In genomic region chr6:20454201-20454824, GRCh38 we compare ENCODE assay signal across 14 cellular contexts. TPM values are rescaled to one million over a fixed set of nuclear protein-coding genes. Genes with fewer than 3 reads are reported as not detected.
A peak's percentile ranks its signal among the peaks of the same experiment; 100 is the strongest.
DNase-seq lines count a peak whose midpoint lies in the region; ATAC-seq, FAIRE-seq and TF ChIP-seq lines count a peak whose summit lies in the region.
"Had no signal": no experiment of that assay in that cellular context is flagged by ENCODE, and none has a peak within 500 bp of the region (broad histone marks: within the 10 kb centered on the region; RNA-seq: fewer than 3 reads in every experiment).

No MANE protein-coding gene starts in this region.

- H3K27ac Mint-ChIP-seq in activated naive CD8-positive, alpha-beta T cell treated with anti-CD3 and anti-CD28 coated beads, Interleukin-2, amount 50 U/mL, for 24 hours: no peak overlapping the region
- no peak overlapping the region for H3K27ac Mint-ChIP-seq in activated naive CD8-positive, alpha-beta T cell treated with anti-CD3 and anti-CD28 coated beads for 36 hours
- H3K27ac Mint-ChIP-seq: activated T-helper 17 cell treated with anti-CD3 and anti-CD28 coated beads, Interleukin-2, amount 50 U/mL, for 72 hours; stimulated activated naive CD8-positive, alpha-beta T cell treated with anti-CD3 and anti-CD28 coated beads, Interleukin-15, amount 100 ng/mL, for 72 hours had no signal

- H3K4me3 ChIP-seq in Loucy (ENCODE audit: low read length, poor library complexity, severe bottlenecking): no peak overlapping the region
- no peak overlapping the region for H3K4me3 ChIP-seq in GM12878
- H3K4me3 ChIP-seq in neutrophil (ENCODE audit: low read depth in 1 of 2, low read length in 1 of 2): no peak overlapping the region
- no peak overlapping the region for H3K4me3 ChIP-seq in heart left ventricle
- H3K4me3 ChIP-seq: ascending aorta had no signal

- no peak for TF ChIP-seq POLR2A in GM12878 (IDR thresholded peaks at IDR 0.05; ENCODE audit: low read depth, low read length)
- no peak for TF ChIP-seq POLR2A in heart left ventricle (IDR thresholded peaks at IDR 0.05)

- CTCF ChIA-PET in GM12878 (lab: Yijun Ruan, JAX): interaction anchor here (0.7 kb wide), 1 partner anchor 50 kb away, joined by 3 read pairs; no protein-coding TSS in a partner anchor

- peaks cover 35% of the 10 kb centered on the region for H3K4me1 Mint-ChIP-seq in activated naive CD8-positive, alpha-beta T cell treated with anti-CD3 and anti-CD28 coated beads, Interleukin-2, amount 50 U/mL, for 24 hours
- peaks cover 36% of the 10 kb centered on the region for H3K4me1 Mint-ChIP-seq in activated naive CD8-positive, alpha-beta T cell treated with anti-CD3 and anti-CD28 coated beads for 36 hours
- H3K4me1 Mint-ChIP-seq: activated T-helper 17 cell treated with anti-CD3 and anti-CD28 coated beads, Interleukin-2, amount 50 U/mL, for 72 hours had no signal

- peaks cover 13% of the 10 kb centered on the region; the same call in 1 of the 2 replicates for H3F3A ChIP-seq in Loucy (ENCODE audit: low read depth)

- H3K9ac ChIP-seq in Loucy (ENCODE audit: low read depth, low read length, poor library complexity, severe bottlenecking) (peak overlapping the region; percentile 47), GM12878 (ENCODE audit: control insufficient read depth, insufficient read depth, low read length) (no peak overlapping the region)

- TF ChIP-seq CTCF in Loucy (conservative IDR thresholded peaks at IDR 0.05; ENCODE audit: low read length) (peak; percentile 45), GM12878 (IDR thresholded peaks at IDR 0.05 in 2 of 3, conservative IDR thresholded peaks at IDR 0.05 in 1 of 3; ENCODE audit: control insufficient read depth in 2 of 3, extremely low read depth in 1 of 3, insufficient read depth in 1 of 3, low read depth in 3 of 3, low read length in 3 of 3) (no peak), neutrophil (IDR thresholded peaks at IDR 0.05) (no peak), heart left ventricle (IDR thresholded peaks at IDR 0.05) (no peak)

- H3K4me2 ChIP-seq in Loucy (ENCODE audit: low read depth, low read length, poor library complexity, severe bottlenecking) (peak overlapping the region; percentile 42), GM12878 (ENCODE audit: control insufficient read depth, insufficient read depth) (no peak overlapping the region)

- H3K4me1 ChIP-seq in Loucy (ENCODE audit: insufficient read depth, low read length, poor library complexity, severe bottlenecking) (peaks cover 58% of the 10 kb centered on the region), GM12878 (ENCODE audit: control insufficient read depth, insufficient read depth, low read length) (no peaks in the 10 kb centered on the region), neutrophil (ENCODE audit: control insufficient read depth in 1 of 2, insufficient read depth in 1 of 2, low read depth in 1 of 2, low read length in 1 of 2) (peaks cover 9 to 12% of the 10 kb centered on the region in 2 experiments), heart left ventricle (peaks cover 0 to 35% (median 7%) of the 10 kb centered on the region in 12 donors)

- peak; percentile 28; the same call in 1 of the 2 replicates for TF ChIP-seq RAD21 in GM12878 (IDR thresholded peaks at IDR 0.05; ENCODE audit: insufficient read depth, low read depth, low read length)

- ATAC-seq in activated naive CD8-positive, alpha-beta T cell treated with anti-CD3 and anti-CD28 coated beads, Interleukin-2, amount 50 U/mL, for 24 hours: peak; percentile 46
- ATAC-seq in GM12878 (0 out of 3 replicates have a peak, but pooled peaks have one; percentile 27), left cardiac atrium (no peak), heart left ventricle (no peak)
- ATAC-seq: activated T-helper 17 cell treated with anti-CD3 and anti-CD28 coated beads, Interleukin-2, amount 50 U/mL, for 72 hours; stimulated activated naive CD8-positive, alpha-beta T cell treated with anti-CD3 and anti-CD28 coated beads, Interleukin-15, amount 100 ng/mL, for 72 hours had no signal

- no peaks in the 10 kb centered on the region for H3K27me3 ChIP-seq in Loucy (ENCODE audit: insufficient read depth, low read length, poor library complexity, severe bottlenecking)
- H3K27me3 ChIP-seq in GM12878 (replicated peaks in 1 of 2; ENCODE audit: control insufficient read depth in 2 of 2, insufficient read depth in 2 of 2, low read length in 1 of 2): no peaks in the 10 kb centered on the region
- H3K27me3 ChIP-seq in neutrophil: no peaks in the 10 kb centered on the region
- H3K27me3 ChIP-seq in heart left ventricle: no peaks in the 10 kb centered on the region
- H3K27me3 ChIP-seq: ascending aorta had no signal

- H4K20me1 ChIP-seq in Loucy (ENCODE audit: insufficient read depth, low read length, poor library complexity, severe bottlenecking): peaks cover 85% of the 10 kb centered on the region
- H4K20me1 ChIP-seq in GM12878 (ENCODE audit: control insufficient read depth, insufficient read depth): no peaks in the 10 kb centered on the region

- H3K36me3 Mint-ChIP-seq in activated naive CD8-positive, alpha-beta T cell treated with anti-CD3 and anti-CD28 coated beads, Interleukin-2, amount 50 U/mL, for 24 hours (ENCODE audit: low read depth): peaks cover 26% of the 10 kb centered on the region
- peaks cover 50% of the 10 kb centered on the region for H3K36me3 Mint-ChIP-seq in activated naive CD8-positive, alpha-beta T cell treated with anti-CD3 and anti-CD28 coated beads for 36 hours

- DNase-seq in activated naive CD8-positive, alpha-beta T cell treated with anti-CD3 and anti-CD28 coated beads, Interleukin-2, amount 50 U/mL, for 24 hours: no peak
- no peak for DNase-seq in activated naive CD8-positive, alpha-beta T cell treated with anti-CD3 and anti-CD28 coated beads for 36 hours
- no peak for DNase-seq in GM12878 (ENCODE audit: low read depth, low spot score)
- DNase-seq in left cardiac atrium: no peak
- no peak for DNase-seq in heart left ventricle
- no peak for DNase-seq in NCI-H1436 treated with DMSO at 0.1 percent for 48 hours (lab: John Stamatoyannopoulos, UW)
- DNase-seq: NCI-H510A; stimulated activated naive CD8-positive, alpha-beta T cell treated with anti-CD3 and anti-CD28 coated beads, Interleukin-15, amount 100 ng/mL, for 72 hours had no signal

- POLR2A ChIA-PET in GM12878 (lab: Charles Lee): no interaction called here

- H3K36me3 ChIP-seq in Loucy (ENCODE audit: insufficient read depth, low read length) (peaks cover 31% of the 10 kb centered on the region; the same call in 1 of the 2 replicates), GM12878 (ENCODE audit: control insufficient read depth in 2 of 2, insufficient read depth in 2 of 2, low read length in 1 of 2) (peaks cover 3 to 6% of the 10 kb centered on the region in 2 experiments; a peak in 3 of 4 replicates), neutrophil (no peaks in the 10 kb centered on the region), heart left ventricle (no peaks in the 10 kb centered on the region)
- H3K36me3 ChIP-seq: ascending aorta had no signal

- no peaks in the 10 kb centered on the region for H3K9me3 Mint-ChIP-seq in activated naive CD8-positive, alpha-beta T cell treated with anti-CD3 and anti-CD28 coated beads, Interleukin-2, amount 50 U/mL, for 24 hours
- peaks cover 2% of the 10 kb centered on the region for H3K9me3 Mint-ChIP-seq in activated naive CD8-positive, alpha-beta T cell treated with anti-CD3 and anti-CD28 coated beads for 36 hours
- H3K9me3 Mint-ChIP-seq: activated T-helper 17 cell treated with anti-CD3 and anti-CD28 coated beads, Interleukin-2, amount 50 U/mL, for 72 hours had no signal

- SMC1A ChIA-PET in GM12878 (lab: Charles Lee; ENCODE audit: uncharacterized antibody, unreplicated experiment): interaction anchor here (1.6 to 2.3 kb wide), 2 partner anchors 47 to 50 kb away, joined by 3 to 5 read pairs; no protein-coding TSS in a partner anchor

- in situ Hi-C loops in GM12878 (cut with MboI): no loop called here

- no peak for TF ChIP-seq EP300 in GM12878 (IDR thresholded peaks at IDR 0.05; ENCODE audit: borderline replicate concordance in 1 of 2, control insufficient read depth in 1 of 2, low read depth in 2 of 2, low read length in 2 of 2)

- no TSS peak for BruUV-seq in GM12878 (replicated peaks; lab: Mats Ljungman, UMichigan)

- H3K4me3 Mint-ChIP-seq in activated naive CD8-positive, alpha-beta T cell treated with anti-CD3 and anti-CD28 coated beads, Interleukin-2, amount 50 U/mL, for 24 hours: no peak overlapping the region
- no peak overlapping the region for H3K4me3 Mint-ChIP-seq in activated naive CD8-positive, alpha-beta T cell treated with anti-CD3 and anti-CD28 coated beads for 36 hours
- H3K4me3 Mint-ChIP-seq: activated T-helper 17 cell treated with anti-CD3 and anti-CD28 coated beads, Interleukin-2, amount 50 U/mL, for 72 hours; stimulated activated naive CD8-positive, alpha-beta T cell treated with anti-CD3 and anti-CD28 coated beads, Interleukin-15, amount 100 ng/mL, for 72 hours had no signal

- peaks cover 99% of the 10 kb centered on the region for H3K79me2 ChIP-seq in Loucy (ENCODE audit: insufficient read depth, low read length)
- peaks cover 43% of the 10 kb centered on the region for H3K79me2 ChIP-seq in GM12878 (ENCODE audit: control insufficient read depth, insufficient read depth, low read length)

- RAD21 ChIA-PET in GM12878 (lab: Charles Lee; ENCODE audit: unreplicated experiment): no interaction called here

- H3K27ac ChIP-seq in GM12878 (ENCODE audit: control insufficient read depth, insufficient read depth) (no peak overlapping the region), neutrophil (peak overlapping the region; percentile 32), heart left ventricle (no peak overlapping the region)

- no peaks in the 10 kb centered on the region for H3K9me2 ChIP-seq in Loucy (replicated peaks; ENCODE audit: low read depth, low read length)

- H3K9me3 ChIP-seq in Loucy (ENCODE audit: insufficient read depth, low read depth, low read length) (no peaks in the 10 kb centered on the region), GM12878 (replicated peaks; ENCODE audit: control insufficient read depth, insufficient read depth, low read length) (no peaks in the 10 kb centered on the region; the same call in 2 of the 3 replicates), neutrophil (no peaks in the 10 kb centered on the region), heart left ventricle (peaks cover 0 to 7% (median 0%) of the 10 kb centered on the region in 12 donors)
- H3K9me3 ChIP-seq: ascending aorta had no signal

- H2AFZ ChIP-seq in Loucy (ENCODE audit: low read length) (no peak overlapping the region), GM12878 (ENCODE audit: control insufficient read depth, low read depth, low read length) (no peak overlapping the region)

- 96% methylated on average over 4 of the region's 4 CpGs for WGBS in GM12878 (ENCODE audit: insufficient coverage, insufficient replicate concordance, low lambda C conversion rate, missing lambda C conversion rate)
- WGBS in heart left ventricle, 4 donors: 90 to 97% (median 94%) methylated on average over 4 of the region's 4 CpGs

- FAIRE-seq in GM12878 (lab: Jason Lieb, UNC): no peak
- FAIRE-seq: H1, RCC 7860 had no signal

- no peaks in the 10 kb centered on the region for H3K27me3 Mint-ChIP-seq in activated naive CD8-positive, alpha-beta T cell treated with anti-CD3 and anti-CD28 coated beads, Interleukin-2, amount 50 U/mL, for 24 hours
- H3K27me3 Mint-ChIP-seq in activated naive CD8-positive, alpha-beta T cell treated with anti-CD3 and anti-CD28 coated beads for 36 hours: no peaks in the 10 kb centered on the region
- H3K27me3 Mint-ChIP-seq: activated T-helper 17 cell treated with anti-CD3 and anti-CD28 coated beads, Interleukin-2, amount 50 U/mL, for 72 hours; stimulated activated naive CD8-positive, alpha-beta T cell treated with anti-CD3 and anti-CD28 coated beads, Interleukin-15, amount 100 ng/mL, for 72 hours had no signal

- intact Hi-C loops in GM12878 (cut with micrococcal nuclease; ENCODE audit: unreplicated experiment): no loop called here
- intact Hi-C loops in left cardiac atrium (cut with DNase I): no loop called here
- intact Hi-C loops in heart left ventricle (cut with DNase I): no loop called here

RNA-seq across cellular contexts. Expression of gene E2F3, which starts 52.6 kb away (rescaled TPM):
- total RNA-seq in activated naive CD8-positive, alpha-beta T cell treated with anti-CD3 and anti-CD28 coated beads for 36 hours: 10 to 100 TPM; 21.5 to 22.8 TPM
- 10.0 and 11.7 TPM in 2 replicates for total RNA-seq in GM12878 (2013; cell fraction: nucleolus; rRNA removed)
- 5.1 and 5.9 TPM in 2 replicates for total RNA-seq in GM12878 (2014; rRNA removed)
- total RNA-seq in GM12878 (2014; rRNA removed; fragmentation: Illumina TruSeq; extraction: Trizol): 9.7 and 10.6 TPM in 2 replicates
- 15.8 and 16.8 TPM in 2 replicates for total RNA-seq in GM12878 (2021)
- 4.3 TPM for polyA plus RNA-seq in GM12878 (2011; ENCODE audit: low read depth)
- 15.0 and 15.7 TPM in 2 replicates for polyA plus RNA-seq in GM12878 (2011; rRNA removed)
- polyA plus RNA-seq in GM12878 (2011; cell fraction: cytosol; rRNA removed): 7.8 and 8.9 TPM in 2 replicates
- polyA plus RNA-seq in GM12878 (2011; cell fraction: nucleus; rRNA removed): 18.4 and 23.8 TPM in 2 replicates
- polyA plus RNA-seq in GM12878 (2012): 5.5 and 5.7 TPM in 2 replicates
- polyA plus RNA-seq in GM12878 (2014; fragmentation: Illumina TruSeq; extraction: Trizol): 16.3 and 19.8 TPM in 2 replicates
- polyA plus RNA-seq in GM12878 (2014; fragmentation: Nextera tagmentation; extraction: Ambion mirVana): 1 to 10 TPM; 5.3 to 6.6 TPM
- 10.4 and 10.6 TPM in 2 replicates for polyA plus RNA-seq in GM12878 (2014; rRNA removed)
- 10 to 100 TPM; 10.7 to 12.0 TPM for polyA plus RNA-seq in GM12878 (2016; fragmentation: Nextera tagmentation; extraction: Ambion mirVana)
- 10.2 and 10.7 TPM in 2 replicates for polyA minus RNA-seq in GM12878 (2011; rRNA and poly(A)+ RNA removed)
- polyA minus RNA-seq in GM12878 (2011; cell fraction: cytosol; rRNA and poly(A)+ RNA removed): 4.5 and 6.0 TPM in 2 replicates
- polyA minus RNA-seq in GM12878 (2011; cell fraction: nucleus; rRNA and poly(A)+ RNA removed): 5.1 and 8.8 TPM in 2 replicates
- total RNA-seq in left cardiac atrium: 10 to 100 TPM in 1 of 2 donors, 1 to 10 TPM in 1; 4.8 to 10.0 TPM
- 10 to 100 TPM in 1 of 9 donors, 1 to 10 TPM in 8; 4.2 to 13.8 (median 6.8) TPM for total RNA-seq in heart left ventricle
- polyA plus RNA-seq in heart left ventricle: 1 to 10 TPM; 2.7 to 5.6 TPM

Comparison
In these comparisons a context has a peak if more than half of its experiments do, and no peak if none do; other contexts are left out.
1. ATAC-seq: peak in activated naive CD8-positive, alpha-beta T cell treated with anti-CD3 and anti-CD28 coated beads, Interleukin-2, amount 50 U/mL, for 24 hours (single experiment) and GM12878 (single experiment); none in left cardiac atrium (0 of 2) and heart left ventricle (0 of 4).